In the genomic region with DNA sequence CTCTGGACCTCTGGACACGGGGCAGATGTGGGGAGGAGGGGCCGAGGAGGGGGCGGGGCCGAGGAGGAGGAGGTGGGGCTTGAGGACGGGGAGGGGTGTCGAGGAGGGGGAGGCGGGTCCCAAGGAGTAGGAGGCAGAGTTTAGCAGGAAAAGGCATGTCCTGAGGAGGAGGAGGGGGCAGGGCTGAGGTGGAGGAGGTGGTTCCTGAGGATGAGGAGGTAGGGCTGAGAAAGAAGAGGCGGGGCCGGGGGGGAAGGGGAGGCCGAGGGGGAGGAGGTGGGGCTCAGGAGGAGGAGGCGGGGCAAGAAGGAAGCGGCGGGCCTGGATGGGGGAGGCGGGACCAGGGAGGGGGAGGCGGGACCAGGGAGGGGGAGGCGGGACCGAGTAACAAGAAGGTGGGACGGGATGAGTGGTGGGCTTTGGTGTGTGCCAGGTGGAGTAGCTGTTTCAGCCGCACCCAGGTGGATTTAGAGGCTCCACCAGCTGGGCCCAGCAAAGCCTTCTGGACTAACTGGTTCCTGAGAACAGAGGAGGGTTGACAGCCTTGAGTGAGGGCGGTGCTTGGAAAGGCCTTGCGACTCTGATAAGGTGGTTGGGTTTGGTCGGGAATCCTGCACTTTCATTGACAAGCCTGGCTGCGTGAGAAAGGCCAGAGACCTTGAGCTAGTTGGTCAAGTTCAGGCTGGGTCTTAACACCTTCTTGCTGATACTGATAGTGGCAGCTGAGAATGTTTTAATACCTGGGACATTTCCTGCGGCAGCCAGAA, we compare ENCODE assay signal across 8 cellular contexts. TPM values are rescaled to one million over a fixed set of nuclear protein-coding genes. Genes with fewer than 3 reads are reported as not detected.
DNase-seq lines count a peak whose midpoint lies in the region; ATAC-seq, FAIRE-seq and TF ChIP-seq lines count a peak whose summit lies in the region.

No MANE protein-coding gene starts in this region.

- H3K27me3 ChIP-seq in WERI-Rb-1 (ENCODE audit: insufficient read depth, low read depth, severe bottlenecking): no peaks in the 10 kb centered on the region
- no peaks in the 10 kb centered on the region for H3K27me3 ChIP-seq in neutrophil

- H3K9me3 ChIP-seq in WERI-Rb-1 (ENCODE audit: severe bottlenecking) (no peaks in the 10 kb centered on the region), neutrophil (no peaks in the 10 kb centered on the region)

- no peak overlapping the region for H3K27ac Mint-ChIP-seq in osteocyte (ENCODE audit: unreplicated experiment)

- H3K27ac ChIP-seq in WERI-Rb-1: no peak overlapping the region
- peak overlapping the region; percentile 35 for H3K27ac ChIP-seq in neutrophil

- no peak for FAIRE-seq in D721Med (lab: Jason Lieb, UNC)

- H3K4me1 Mint-ChIP-seq in osteocyte (ENCODE audit: unreplicated experiment): peaks cover 15% of the 10 kb centered on the region

- DNase-seq in HT-29 (ENCODE audit: low spot score) (peak; percentile 76), WERI-Rb-1 (peak; percentile 55), fibroblast of gingiva (ENCODE audit: low read depth) (peak; percentile 44), osteocyte (ENCODE audit: extremely low spot score, unreplicated experiment) (no peak), NCI-H446 (lab: John Stamatoyannopoulos, UW) (no peak), D721Med (ENCODE audit: insufficient read length, low spot score) (no peak)

- peaks cover 10 to 13% of the 10 kb centered on the region in 2 experiments for H3K4me1 ChIP-seq in neutrophil (ENCODE audit: control insufficient read depth in 1 of 2, insufficient read depth in 1 of 2, low read depth in 1 of 2, low read length in 1 of 2)

- H3K36me3 Mint-ChIP-seq in osteocyte (ENCODE audit: unreplicated experiment): no peaks in the 10 kb centered on the region

- no peaks in the 10 kb centered on the region for H3K9me3 Mint-ChIP-seq in osteocyte (ENCODE audit: unreplicated experiment)

- H3K4me3 Mint-ChIP-seq in osteocyte (ENCODE audit: unreplicated experiment): no peak overlapping the region

- ATAC-seq in HG03439 (IDR thresholded peaks at IDR 0.05; ENCODE audit: unreplicated experiment): no peak

- H3K4me3 ChIP-seq in WERI-Rb-1 (ENCODE audit: low read depth, low read length) (no peak overlapping the region), neutrophil (ENCODE audit: low read depth in 1 of 2, low read length in 1 of 2) (peak overlapping the region in 1 of 2 experiments; percentile 49)

- H3K27me3 Mint-ChIP-seq in osteocyte (ENCODE audit: unreplicated experiment): no peaks in the 10 kb centered on the region

- TF ChIP-seq CTCF in WERI-Rb-1 (IDR thresholded peaks at IDR 0.05; ENCODE audit: low read depth, low read length) (no peak), neutrophil (IDR thresholded peaks at IDR 0.05) (no peak), osteocyte (IDR thresholded peaks at IDR 0.05) (no peak), D721Med (IDR thresholded peaks at IDR 0.05; ENCODE audit: insufficient read depth, missing control alignments) (no peak)

- H3K36me3 ChIP-seq in WERI-Rb-1 (peaks cover 22% of the 10 kb centered on the region), neutrophil (no peaks in the 10 kb centered on the region)

RNA-seq across cellular contexts. Expression of a gene that starts 7.7 kb away (rescaled TPM):
- 117 and 146 TPM in 2 replicates for total RNA-seq in HT-29 (2014; rRNA removed; shearing (Covaris generic))
- total RNA-seq in osteocyte: 136 and 139 TPM in 2 replicates

RNA-seq across cellular contexts. Expression of a gene that starts 18.9 kb away (rescaled TPM):
- 77.7 and 79.9 TPM in 2 replicates for total RNA-seq in HT-29 (2014; rRNA removed; shearing (Covaris generic))
- total RNA-seq in osteocyte: 80.0 and 84.6 TPM in 2 replicates

RNA-seq across cellular contexts. Expression of a gene that starts 34.8 kb away (rescaled TPM):
- 482 and 492 TPM in 2 replicates for total RNA-seq in HT-29 (2014; rRNA removed; shearing (Covaris generic))
- 149 and 158 TPM in 2 replicates for total RNA-seq in osteocyte

RNA-seq across cellular contexts. Expression of a gene that starts 41.2 kb away (rescaled TPM):
- total RNA-seq in HT-29 (2014; rRNA removed; shearing (Covaris generic)): 296 and 305 TPM in 2 replicates
- total RNA-seq in osteocyte: 89.0 and 90.3 TPM in 2 replicates

RNA-seq across cellular contexts. Expression of a gene that starts 45.8 kb away (rescaled TPM):
- not detected in 2 replicates for total RNA-seq in HT-29 (2014; rRNA removed; shearing (Covaris generic))
- not detected in 2 replicates for total RNA-seq in osteocyte

Comparison
In these comparisons a context has a peak if more than half of its experiments do, and no peak if none do; other contexts are left out.
1. DNase-seq: peak in HT-29 (single experiment), WERI-Rb-1 (single experiment) and fibroblast of gingiva (single experiment); none in osteocyte (single experiment), NCI-H446 (0 of 2) and D721Med (single experiment).